23 cellular contexts compared by ENCODE assay signal in the genomic region with DNA sequence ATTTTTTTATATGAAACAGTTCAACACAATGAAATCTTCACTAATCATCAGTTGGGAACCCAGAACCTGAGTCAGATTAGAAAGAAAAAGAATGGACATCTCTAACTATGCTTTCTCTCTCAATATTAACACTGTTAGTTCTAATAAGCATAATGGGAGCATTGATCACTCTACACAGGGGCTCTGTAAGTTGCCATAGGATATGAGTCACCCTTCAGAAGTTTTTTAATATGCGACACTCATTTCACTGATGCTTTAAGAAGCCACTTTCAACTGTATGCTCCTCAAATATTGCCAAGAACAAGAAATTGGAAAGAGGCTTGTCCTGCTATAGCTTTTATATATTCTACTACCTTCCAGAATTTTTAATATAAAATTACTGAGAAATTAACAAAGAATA.
"Had no signal": no experiment of that assay in that cellular context is flagged by ENCODE, and none has a peak within 500 bp of the region (broad histone marks: within the 10 kb centered on the region; RNA-seq: fewer than 3 reads in every experiment).

No MANE protein-coding gene starts in this region.

- H3K9ac ChIP-seq: neural progenitor cell had no signal

- H3K36me3 ChIP-seq: breast epithelium, gastroesophageal sphincter, heart right ventricle, left lung, neural progenitor cell, prostate gland, right atrium auricular region, tibial artery, uterus had no signal

- ATAC-seq: activated CD8-positive, alpha-beta T cell treated with anti-CD3 and anti-CD28 coated beads, Interleukin-2, amount 10 ng/mL, durations not matched to agents 7 days and 5 days; activated naive CD8-positive, alpha-beta T cell treated with anti-CD3 and anti-CD28 coated beads, Interleukin-2, amount 50 U/mL, for 24 hours; activated T-cell treated with anti-CD3 and anti-CD28 coated beads, Interleukin-2, amount 50 U/mL, for 4 hours; esophagus mucosa; gastroesophageal sphincter; heart right ventricle; left lung; stimulated activated naive CD8-positive, alpha-beta T cell treated with anti-CD3 and anti-CD28 coated beads, Interleukin-15, Interleukin-2, amounts not matched to agents 100 U/mL and 50 U/mL, for 24 hours had no signal

- DNase-seq: activated CD4-positive, alpha-beta T cell treated with anti-CD3 and anti-CD28 coated beads for 48 hours; activated CD4-positive, CD25-positive, alpha-beta regulatory T cell; activated CD8-positive, alpha-beta memory T cell treated with anti-CD3 and anti-CD28 coated beads, Interleukin-2, amount 50 U/mL, for 4 hours; activated CD8-positive, alpha-beta T cell treated with anti-CD3 and anti-CD28 coated beads, Interleukin-2, amount 10 ng/mL, durations not matched to agents 7 days and 5 days; activated naive CD4-positive, alpha-beta T cell treated with anti-CD3 and anti-CD28 coated beads for 36 hours; activated naive CD8-positive, alpha-beta T cell treated with anti-CD3 and anti-CD28 coated beads, Interleukin-2, amount 50 U/mL, for 24 hours; activated T-cell treated with anti-CD3 and anti-CD28 coated beads, Interleukin-2, amount 50 U/mL, for 4 hours; anterior cingulate cortex; heart right ventricle; left lung; midbrain; stimulated activated CD4-positive, alpha-beta T cell treated with anti-CD3 and anti-CD28 coated beads, Interleukin-2, amount 100 ng/mL, for 24 hours; stimulated activated naive CD8-positive, alpha-beta T cell treated with anti-CD3 and anti-CD28 coated beads, Interleukin-15, Interleukin-2, amounts not matched to agents 100 U/mL and 50 U/mL, for 24 hours; substantia nigra; tibial artery; uterus had no signal

- H3K27ac ChIP-seq: breast epithelium, coronary artery, gastroesophageal sphincter, heart right ventricle, left lung, neural progenitor cell, prostate gland, right atrium auricular region, tibial artery, uterus had no signal

- H3K4me2 ChIP-seq: neural progenitor cell had no signal

- H3K9me3 Mint-ChIP-seq: activated naive CD4-positive, alpha-beta T cell treated with anti-CD3 and anti-CD28 coated beads for 36 hours; activated naive CD8-positive, alpha-beta T cell treated with anti-CD3 and anti-CD28 coated beads, Interleukin-2, amount 50 U/mL, for 24 hours; activated T-cell treated with anti-CD3 and anti-CD28 coated beads, Interleukin-2, amount 50 U/mL, for 4 hours; neural progenitor cell had no signal

- H3K4me1 Mint-ChIP-seq: activated naive CD8-positive, alpha-beta T cell treated with anti-CD3 and anti-CD28 coated beads, Interleukin-2, amount 50 U/mL, for 24 hours had no signal

- H3K4me3 ChIP-seq: breast epithelium, coronary artery, gastroesophageal sphincter, heart right ventricle, left lung, neural progenitor cell, prostate gland, right atrium auricular region, tibial artery, uterus had no signal

- H3K9me3 ChIP-seq: breast epithelium, gastroesophageal sphincter, heart right ventricle, left lung, prostate gland, right atrium auricular region, tibial artery, uterus had no signal

- H3K27me3 ChIP-seq: breast epithelium, gastroesophageal sphincter, left lung, neural progenitor cell, right atrium auricular region, tibial artery, uterus had no signal

- H3K4me1 ChIP-seq: breast epithelium, heart right ventricle, left lung, neural progenitor cell, prostate gland, right atrium auricular region, uterus had no signal

- H3K4me3 Mint-ChIP-seq: activated CD8-positive, alpha-beta T cell treated with anti-CD3 and anti-CD28 coated beads, Interleukin-2, amount 10 ng/mL, durations not matched to agents 7 days and 5 days; activated naive CD4-positive, alpha-beta T cell treated with anti-CD3 and anti-CD28 coated beads for 36 hours; activated naive CD8-positive, alpha-beta T cell treated with anti-CD3 and anti-CD28 coated beads, Interleukin-2, amount 50 U/mL, for 24 hours; activated T-cell treated with anti-CD3 and anti-CD28 coated beads, Interleukin-2, amount 50 U/mL, for 4 hours; neural progenitor cell had no signal

- H3K27ac Mint-ChIP-seq: activated CD8-positive, alpha-beta T cell treated with anti-CD3 and anti-CD28 coated beads, Interleukin-2, amount 10 ng/mL, durations not matched to agents 7 days and 5 days; activated naive CD4-positive, alpha-beta T cell treated with anti-CD3 and anti-CD28 coated beads for 36 hours; activated naive CD8-positive, alpha-beta T cell treated with anti-CD3 and anti-CD28 coated beads, Interleukin-2, amount 50 U/mL, for 24 hours; neural progenitor cell had no signal

- H2AFZ ChIP-seq: neural progenitor cell had no signal
